8 cellular contexts compared by ENCODE assay signal in the genomic region with DNA sequence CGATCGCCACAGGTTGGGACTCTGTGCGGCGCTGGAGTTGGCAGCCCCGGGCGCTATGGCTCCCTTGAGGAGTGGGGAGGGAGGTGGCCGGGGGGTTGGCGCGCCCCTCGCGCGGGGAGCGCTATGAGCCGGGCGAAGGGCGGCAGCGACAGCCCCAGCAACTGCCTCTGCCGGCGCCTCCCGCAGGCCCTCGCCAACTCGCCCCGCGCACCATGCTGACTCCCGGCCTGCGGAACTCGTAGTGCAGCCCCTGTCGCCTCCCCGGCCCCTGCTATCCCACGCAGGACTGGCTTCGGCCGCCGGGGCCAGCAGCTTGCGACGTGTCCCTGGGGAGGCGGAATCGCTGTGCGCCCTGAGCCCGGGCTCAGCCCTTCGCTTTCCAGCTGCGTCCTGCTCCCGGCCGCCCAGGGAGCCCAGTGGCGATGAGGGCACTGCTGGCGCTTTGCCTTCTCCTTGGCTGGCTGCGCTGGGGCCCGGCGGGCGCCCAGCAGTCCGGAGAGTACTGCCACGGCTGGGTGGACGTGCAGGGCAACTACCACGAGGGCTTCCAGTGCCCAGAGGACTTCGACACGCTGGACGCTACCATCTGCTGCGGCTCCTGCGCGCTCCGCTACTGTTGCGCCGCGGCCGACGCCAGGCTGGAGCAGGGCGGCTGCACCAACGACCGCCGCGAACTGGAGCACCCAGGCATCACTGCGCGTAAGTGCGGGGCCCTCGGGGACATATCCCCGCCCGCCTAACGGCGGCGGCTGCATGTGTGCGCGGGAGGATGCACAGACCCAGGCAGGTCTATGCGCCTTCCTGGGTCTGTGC. TPM values are rescaled to one million over a fixed set of nuclear protein-coding genes. Genes with fewer than 3 reads are reported as not detected.
DNase-seq lines count a peak whose midpoint lies in the region; ATAC-seq, FAIRE-seq and TF ChIP-seq lines count a peak whose summit lies in the region.

No MANE protein-coding gene starts in this region.

- H3K4ac ChIP-seq in H1 (replicated peaks; ENCODE audit: insufficient read length, low read depth, low read length): peak overlapping the region; percentile 58

- peak overlapping the region; percentile 47; the same call in 1 of the 2 replicates for H2AFZ ChIP-seq in H1 (ENCODE audit: low read length)

- H3K56ac ChIP-seq in H1 (replicated peaks; ENCODE audit: insufficient read length, low read depth, low read length): peak overlapping the region; percentile 27

- H3K79me1 ChIP-seq in H1 (ENCODE audit: low read depth, low read length): no peaks in the 10 kb centered on the region

- H4K91ac ChIP-seq in H1 (replicated peaks; ENCODE audit: insufficient read length, low read length): no peak overlapping the region

- TF ChIP-seq POLR2A in H1 (IDR thresholded peaks at IDR 0.05; ENCODE audit: control extremely low read depth in 1 of 2, low read depth in 2 of 2, low read length in 2 of 2): no peak

- no peak overlapping the region for H3K14ac ChIP-seq in H1 (ENCODE audit: insufficient read length)

- H2BK20ac ChIP-seq in H1 (ENCODE audit: low read length): no peak overlapping the region

- TF ChIP-seq CTCF in H1 (IDR thresholded peaks at IDR 0.05; ENCODE audit: control extremely low read depth in 1 of 3, insufficient read depth in 1 of 3, low read depth in 1 of 3, low read length in 3 of 3): no peak

- DNase-seq in NCI-H2171 treated with DMSO at 0.1 percent for 48 hours (lab: John Stamatoyannopoulos, UW) (peak; percentile 12), NCI-H2171 (lab: John Stamatoyannopoulos, UW) (no peak), SJSA1 (ENCODE audit: low read depth in 1 of 2, low spot score in 2 of 2) (peak in 1 of 2 experiments; percentile 3), H1 (ENCODE audit: low read depth in 1 of 2, low spot score in 2 of 2) (peak in 1 of 2 experiments; percentile 77), NCI-H187 treated with DMSO at 0.1 percent for 48 hours (lab: John Stamatoyannopoulos, UW) (no peak), AG08395 (ENCODE audit: low spot score) (no peak)

- no peaks in the 10 kb centered on the region for H3K79me2 ChIP-seq in H1 (ENCODE audit: control insufficient read depth in 1 of 2, insufficient read depth in 2 of 2, low read length in 2 of 2)

- H2BK5ac ChIP-seq in H1 (ENCODE audit: low read depth, low read length): peak overlapping the region; percentile 26; the same call in 1 of the 2 replicates

- H3K18ac ChIP-seq in H1 (ENCODE audit: extremely low read depth, low read length): peak overlapping the region; percentile 88

- H3K4me2 ChIP-seq in H1 (ENCODE audit: insufficient read depth in 1 of 2, low read depth in 2 of 2, low read length in 2 of 2): peak overlapping the region; percentile 89 to 93

- TF ChIP-seq EP300 in H1 (IDR thresholded peaks at IDR 0.05; ENCODE audit: borderline replicate concordance in 1 of 2, low read depth in 2 of 2, low read length in 2 of 2): no peak

- H3K9me3 ChIP-seq in SJSA1 (replicated peaks) (no peaks in the 10 kb centered on the region), H1 (ENCODE audit: insufficient read depth in 2 of 2, low read depth in 1 of 2, low read length in 1 of 2) (no peaks in the 10 kb centered on the region), mucosa of rectum (ENCODE audit: control insufficient read depth in 2 of 2, low read length in 2 of 2) (no peaks in the 10 kb centered on the region)

- H4K20me1 ChIP-seq in H1 (replicated peaks in 1 of 2; ENCODE audit: control insufficient read depth in 1 of 2, insufficient read depth in 2 of 2, low read length in 2 of 2): no peaks in the 10 kb centered on the region

- H3K4me1 ChIP-seq in SJSA1 (replicated peaks) (no peaks in the 10 kb centered on the region; the same call in 1 of the 2 replicates), H1 (replicated peaks in 1 of 4; ENCODE audit: control insufficient read depth in 3 of 4, insufficient read depth in 4 of 4, low read length in 3 of 4) (peaks cover 6 to 20% (median 11%) of the 10 kb centered on the region in 4 experiments; a peak in 6 of 7 replicates), mucosa of rectum (ENCODE audit: control insufficient read depth in 2 of 2, insufficient read depth in 2 of 2, low read length in 2 of 2) (peaks cover 7 to 8% of the 10 kb centered on the region in 2 donors)

- no peak for FAIRE-seq in H1 (lab: Jason Lieb, UNC)

- POLR2A ChIA-PET in H1 (lab: Charles Lee; ENCODE audit: partially characterized antibody): no interaction called here

- H4K8ac ChIP-seq in H1 (ENCODE audit: extremely low read depth, insufficient read depth, low read length): no peak overlapping the region; the same call in 1 of the 2 replicates

- 1% methylated on average over 60 of the region's 82 CpGs; no CpG with 5 or more reads in 1 of the 2 experiments for WGBS in H1 (ENCODE audit: extremely low coverage in 1 of 2, insufficient coverage in 1 of 2, insufficient read length in 1 of 2, insufficient replicate concordance in 2 of 2, low coverage in 1 of 2, low lambda C conversion rate in 2 of 2, missing lambda C conversion rate in 1 of 2), 2 experiments

- H2BK15ac ChIP-seq in H1 (ENCODE audit: low read length): peak overlapping the region; percentile 65; the same call in 1 of the 2 replicates

- H3K9ac ChIP-seq in H1 (replicated peaks in 1 of 4; ENCODE audit: extremely low read depth in 1 of 4, low read depth in 3 of 4, low read length in 3 of 4) (no peak overlapping the region), mucosa of rectum (ENCODE audit: low read depth in 1 of 2, low read length in 2 of 2) (peak overlapping the region in 1 of 2 donors; percentile 14)

- peaks cover 4% of the 10 kb centered on the region; the same call in 1 of the 2 replicates for H3K27me3 ChIP-seq in SJSA1 (replicated peaks)
- peaks cover 19 to 65% (median 57%) of the 10 kb centered on the region in 4 experiments for H3K27me3 ChIP-seq in H1 (replicated peaks in 1 of 4; ENCODE audit: control insufficient read depth in 3 of 4, extremely low read depth in 1 of 4, insufficient read depth in 3 of 4, low read length in 3 of 4)
- H3K27me3 ChIP-seq in mucosa of rectum (ENCODE audit: control insufficient read depth in 2 of 2, insufficient read depth in 2 of 2, low read length in 2 of 2): peaks cover 29 to 44% of the 10 kb centered on the region in 2 donors

- no peak overlapping the region for H2AK5ac ChIP-seq in H1 (ENCODE audit: low read depth, low read length)

- no peaks in the 10 kb centered on the region for H3K36me3 ChIP-seq in SJSA1
- H3K36me3 ChIP-seq in H1 (ENCODE audit: control insufficient read depth in 2 of 4, insufficient read depth in 4 of 4, low read length in 3 of 4): no peaks in the 10 kb centered on the region
- no peaks in the 10 kb centered on the region for H3K36me3 ChIP-seq in mucosa of rectum (ENCODE audit: control insufficient read depth in 2 of 2, insufficient read depth in 2 of 2, low read length in 2 of 2)

- no peak overlapping the region for H2BK120ac ChIP-seq in H1 (replicated peaks; ENCODE audit: low read depth, low read length)

- TF ChIP-seq RAD21 in H1 (IDR thresholded peaks at IDR 0.05 in 1 of 2, conservative IDR thresholded peaks at IDR 0.05 in 1 of 2; ENCODE audit: low read depth in 2 of 2, low read length in 2 of 2): no peak

- peak; percentile 25 for ATAC-seq in HG02623 (IDR thresholded peaks at IDR 0.05; ENCODE audit: unreplicated experiment)

- H3K4me3 ChIP-seq in SJSA1 (peak overlapping the region; percentile 21), H1 (ENCODE audit: extremely low read depth in 1 of 4, insufficient read depth in 2 of 4, low read depth in 3 of 4, low read length in 4 of 4) (peak overlapping the region; percentile 45 to 66 (median 58)), mucosa of rectum (ENCODE audit: low read length in 2 of 2) (peak overlapping the region; percentile 52 to 56)

- H2BK12ac ChIP-seq in H1 (ENCODE audit: low read depth, low read length): peak overlapping the region; percentile 56; the same call in 1 of the 2 replicates

- CTCF ChIA-PET in H1 (lab: Charles Lee; ENCODE audit: partially characterized antibody): interaction anchor here (1.0 to 12.0 kb wide), 8 partner anchors 9 to 120 kb away, joined by 3 to 135 read pairs (median 5); no protein-coding TSS in a partner anchor

- H3K27ac ChIP-seq in SJSA1 (no peak overlapping the region), H1 (ENCODE audit: low read depth, low read length) (no peak overlapping the region), mucosa of rectum (ENCODE audit: low read depth in 2 of 2, low read length in 2 of 2) (no peak overlapping the region)

- H3K23me2 ChIP-seq in H1 (ENCODE audit: low read depth, low read length): peaks cover 33% of the 10 kb centered on the region

- H4K5ac ChIP-seq in H1 (ENCODE audit: insufficient read length, low read depth, low read length): no peak overlapping the region

- H3K23ac ChIP-seq in H1 (ENCODE audit: insufficient read length): no peak overlapping the region

TF ChIP-seq in H1, 55 proteins besides CTCF, POLR2A, EP300 and RAD21 (continues in another document):
- TF ChIP-seq GABPA (IDR thresholded peaks at IDR 0.05; ENCODE audit: borderline replicate concordance, insufficient read depth, low read length) (no peak), RXRA (IDR thresholded peaks at IDR 0.05; ENCODE audit: insufficient read depth, low read depth, low read length) (no peak), E2F6 (IDR thresholded peaks at IDR 0.05) (peak; percentile 72)

RNA-seq across cellular contexts. Expression of gene SHISA3, which starts 0.6 kb away (rescaled TPM):
- 0.05 TPM in 1 of 2 replicates, not detected in the other for total RNA-seq in SJSA1 (2014; rRNA removed; shearing (Covaris generic))
- 2.0 and 2.2 TPM in 2 replicates for total RNA-seq in H1 (2021; fragmentation: NEBNext Ultra II Directional; extraction: Animal tissue kit (Norgen Biotek cat#: 25700))
- 9.3 and 12.9 TPM in 2 replicates for polyA plus RNA-seq in H1 (2011; rRNA removed)
- polyA plus RNA-seq in H1 (2011; cell fraction: cytosol; rRNA removed): 8.7 TPM
- 6.6 TPM for polyA plus RNA-seq in H1 (2011; cell fraction: nucleus; rRNA removed)
- 1.9 to 2.7 TPM (median 2.7 TPM) in 4 replicates for polyA plus RNA-seq in H1 (2012, experiment 1 of 2)
- polyA plus RNA-seq in H1 (2012, experiment 2 of 2): 4.1 TPM
- polyA plus RNA-seq in H1 (2013, experiment 1 of 2): 2.4 TPM
- polyA plus RNA-seq in H1 (2013, experiment 2 of 2): 2.7 TPM
- polyA minus RNA-seq in H1 (2011; rRNA and poly(A)+ RNA removed): 2.4 and 3.7 TPM in 2 replicates
- polyA minus RNA-seq in H1 (2011; cell fraction: cytosol; rRNA and poly(A)+ RNA removed): 3.9 TPM
- 2.2 TPM for polyA minus RNA-seq in H1 (2011; cell fraction: nucleus; rRNA and poly(A)+ RNA removed)
